In the genomic region with DNA sequence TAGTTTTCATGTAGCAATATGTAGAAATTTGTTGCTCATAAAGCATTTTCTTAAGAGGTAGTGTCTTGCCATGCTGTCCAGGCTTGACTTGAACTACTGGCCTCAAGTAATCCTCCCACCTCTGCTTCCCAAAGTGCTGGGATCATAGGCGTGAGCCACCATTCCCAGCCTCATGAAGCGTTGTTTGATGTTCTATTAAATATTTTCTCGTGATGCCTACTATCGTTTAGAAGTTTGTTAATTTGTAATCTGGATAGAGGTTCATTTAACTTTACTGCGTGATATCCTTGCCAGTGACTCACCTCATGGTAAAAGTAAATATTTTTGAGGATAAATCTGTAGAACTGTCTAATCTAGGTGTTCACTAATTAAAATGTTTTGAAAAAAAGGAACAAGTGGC, we compare ENCODE assay signal across 14 cellular contexts.
A peak's percentile ranks its signal among the peaks of the same experiment; 100 is the strongest.
DNase-seq lines count a peak whose midpoint lies in the region; ATAC-seq, FAIRE-seq and TF ChIP-seq lines count a peak whose summit lies in the region.
"Had no signal": no experiment of that assay in that cellular context is flagged by ENCODE, and none has a peak within 500 bp of the region (broad histone marks: within the 10 kb centered on the region; RNA-seq: fewer than 3 reads in every experiment).

No MANE protein-coding gene starts in this region.

- H3K4me2 ChIP-seq in A549 (peak overlapping the region; percentile 29), endothelial cell of umbilical vein (ENCODE audit: insufficient read depth, low read length) (no peak overlapping the region), mesenchymal stem cell (ENCODE audit: low read length, poor library complexity, severe bottlenecking) (no peak overlapping the region)

- TF ChIP-seq EP300 in A549 (IDR thresholded peaks at IDR 0.05) = no peak

- H4K20me1 ChIP-seq in endothelial cell of umbilical vein (replicated peaks; ENCODE audit: control insufficient read depth, extremely low read depth, insufficient read depth, low read length) = no peaks in the 10 kb centered on the region

- no peak overlapping the region for H2AFZ ChIP-seq in endothelial cell of umbilical vein (ENCODE audit: low read depth, low read length)
- no peak overlapping the region for H2AFZ ChIP-seq in mesenchymal stem cell (ENCODE audit: low read depth, low read length)

- no peak overlapping the region for H3K23ac ChIP-seq in mesenchymal stem cell (ENCODE audit: low read length in 2 of 2)

- H3K4me3 Mint-ChIP-seq in activated naive CD4-positive, alpha-beta T cell treated with anti-CD3 and anti-CD28 coated beads, Interleukin-2, amount 10 ng/mL, durations not matched to agents 7 days and 5 days = no peak overlapping the region
- H3K4me3 Mint-ChIP-seq: B cell; CD8-positive, alpha-beta T cell had no signal

- H3K9me3 ChIP-seq in A549 = no peaks in the 10 kb centered on the region
- no peaks in the 10 kb centered on the region for H3K9me3 ChIP-seq in endothelial cell of umbilical vein (replicated peaks; ENCODE audit: control insufficient read depth, insufficient read depth, low read length)
- H3K9me3 ChIP-seq in mesenchymal stem cell (ENCODE audit: control insufficient read depth, low read length) = no peaks in the 10 kb centered on the region

- BruUV-seq in endothelial cell of umbilical vein (replicated peaks; lab: Mats Ljungman, UMichigan) = no TSS peak

- no peak for FAIRE-seq in A549 (lab: Jason Lieb, UNC)
- peak; percentile 42 for FAIRE-seq in endothelial cell of umbilical vein (lab: Jason Lieb, UNC)

- H2BK5ac ChIP-seq in mesenchymal stem cell (ENCODE audit: low read depth, low read length, poor library complexity, severe bottlenecking) = no peak overlapping the region

- no peaks in the 10 kb centered on the region for H3K27me3 ChIP-seq in endothelial cell of umbilical vein (ENCODE audit: control insufficient read depth in 2 of 2, insufficient read depth in 2 of 2, low read length in 2 of 2)
- no peaks in the 10 kb centered on the region for H3K27me3 ChIP-seq in mesenchymal stem cell (ENCODE audit: control insufficient read depth in 1 of 2, insufficient read depth in 1 of 2, low read length in 2 of 2)

- intact Hi-C loops in endothelial cell of umbilical vein (cut with micrococcal nuclease) = loop anchor here (2.0 kb wide), 2 partner anchors 23 to 81 kb away; no protein-coding TSS in a partner anchor

- H4K91ac ChIP-seq in mesenchymal stem cell (ENCODE audit: low read length) = no peak overlapping the region

- TF ChIP-seq POLR2A in A549 (IDR thresholded peaks at IDR 0.05; ENCODE audit: low read length) = no peak
- no peak for TF ChIP-seq POLR2A in endothelial cell of umbilical vein (IDR thresholded peaks at IDR 0.05; ENCODE audit: low read depth, low read length)

- no peak for TF ChIP-seq RAD21 in A549 (conservative IDR thresholded peaks at IDR 0.05 in 1 of 2, IDR thresholded peaks at IDR 0.05 in 1 of 2)

- H3K9me3 Mint-ChIP-seq in activated naive CD4-positive, alpha-beta T cell treated with anti-CD3 and anti-CD28 coated beads, Interleukin-2, amount 10 ng/mL, durations not matched to agents 7 days and 5 days = no peaks in the 10 kb centered on the region
- H3K9me3 Mint-ChIP-seq: CD8-positive, alpha-beta T cell had no signal

- WGBS in A549 (ENCODE audit: missing lambda C conversion rate) = 10% methylated on average over 5 of the region's 5 CpGs
- WGBS in mesenchymal stem cell = 97% methylated on average over 5 of the region's 5 CpGs

- no peaks in the 10 kb centered on the region for H3K9me1 ChIP-seq in endothelial cell of umbilical vein (replicated peaks; ENCODE audit: control insufficient read depth, extremely low read depth, insufficient read depth, low read length)

- H4K8ac ChIP-seq in mesenchymal stem cell (ENCODE audit: low read length) = no peak overlapping the region

- POLR2A ChIA-PET in A549 (lab: Yijun Ruan, JAX) = no interaction called here
- POLR2A ChIA-PET in endothelial cell of umbilical vein (lab: Charles Lee) = no interaction called here

- no peaks in the 10 kb centered on the region for H3K79me2 ChIP-seq in endothelial cell of umbilical vein (ENCODE audit: control insufficient read depth, insufficient read depth, low read length)

- no peak for ATAC-seq in A549
- no peak for ATAC-seq in GM21423 (IDR thresholded peaks at IDR 0.05; ENCODE audit: unreplicated experiment)
- ATAC-seq: CD8-positive, alpha-beta T cell had no signal

- H3K27ac ChIP-seq in A549 = peak overlapping the region; percentile 42 to 59
- no peak overlapping the region for H3K27ac ChIP-seq in endothelial cell of umbilical vein (ENCODE audit: insufficient read depth, low read depth, low read length)
- peak overlapping the region; percentile 80 for H3K27ac ChIP-seq in mesenchymal stem cell (ENCODE audit: low read length, poor library complexity, severe bottlenecking)

- dilution Hi-C loops in endothelial cell of umbilical vein (cut with MboI; ENCODE audit: extremely low pct_ligation_motif_present, low sequenced_read_pairs) = no loop called here

- CTCF ChIA-PET in A549 (lab: Yijun Ruan, JAX) (interaction anchor here (1.3 to 3.9 kb wide), 2 partner anchors 10 to 16 kb away, joined by 4 to 16 read pairs; no protein-coding TSS in a partner anchor), endothelial cell of umbilical vein (lab: Charles Lee) (no interaction called here)
- CTCF ChIA-PET in activated naive CD4-positive, alpha-beta T cell treated with anti-CD3 and anti-CD28 coated beads, Interleukin-2, amount 10 ng/mL, durations not matched to agents 7 days and 5 days (lab: Charles Lee) = interaction anchor here (1.3 kb wide), 1 partner anchor 10 kb away, joined by 3 read pairs; no protein-coding TSS in a partner anchor

- H3K27ac Mint-ChIP-seq in activated naive CD4-positive, alpha-beta T cell treated with anti-CD3 and anti-CD28 coated beads, Interleukin-2, amount 10 ng/mL, durations not matched to agents 7 days and 5 days = no peak overlapping the region
- H3K27ac Mint-ChIP-seq: B cell; CD8-positive, alpha-beta T cell had no signal

- DNase-seq in A549 (ENCODE audit: low read depth in 1 of 2, low spot score in 1 of 2) = peak in 1 of 2 experiments; percentile 35
- peak; percentile 26 for DNase-seq in HK-2 (ENCODE audit: unreplicated experiment)
- DNase-seq in endothelial cell of umbilical vein (ENCODE audit: low read depth, low spot score) = no peak
- no peak for DNase-seq in mesenchymal stem cell
- no peak for DNase-seq in activated naive CD4-positive, alpha-beta T cell treated with anti-CD3 and anti-CD28 coated beads, Interleukin-2, amount 10 ng/mL, durations not matched to agents 7 days and 5 days
- no peak for DNase-seq in activated CD4-positive, alpha-beta T cell treated with anti-CD3 and anti-CD28 coated beads, Interleukin-2, amount 50 U/mL, for 4 hours
- no peak for DNase-seq in amniotic stem cell (lab: John Stamatoyannopoulos, UW)
- DNase-seq: CD8-positive, alpha-beta T cell; Karpas-422; MM.1S; NCI-H1105; NCI-H187 had no signal

- H3K4me1 Mint-ChIP-seq in activated naive CD4-positive, alpha-beta T cell treated with anti-CD3 and anti-CD28 coated beads, Interleukin-2, amount 10 ng/mL, durations not matched to agents 7 days and 5 days = no peaks in the 10 kb centered on the region
- H3K4me1 Mint-ChIP-seq: B cell had no signal

- H2AK5ac ChIP-seq in mesenchymal stem cell (ENCODE audit: low read length, severe bottlenecking) = no peak overlapping the region

- H3K36me3 ChIP-seq in endothelial cell of umbilical vein (ENCODE audit: control insufficient read depth in 2 of 2, extremely low read depth in 1 of 2, insufficient read depth in 2 of 2, low read length in 2 of 2) = no peaks in the 10 kb centered on the region
- peaks cover 7 to 71% of the 10 kb centered on the region in 2 experiments for H3K36me3 ChIP-seq in mesenchymal stem cell (ENCODE audit: control insufficient read depth in 1 of 2, insufficient read depth in 2 of 2, low read depth in 1 of 2, low read length in 2 of 2)

- H3K14ac ChIP-seq in mesenchymal stem cell (ENCODE audit: low read length in 2 of 2) = no peak overlapping the region

- H3K4me3 ChIP-seq in A549 (no peak overlapping the region), endothelial cell of umbilical vein (replicated peaks in 1 of 3; ENCODE audit: insufficient read depth in 1 of 3, low read depth in 1 of 3, low read length in 3 of 3) (no peak overlapping the region), mesenchymal stem cell (ENCODE audit: insufficient read depth in 1 of 2, low read depth in 1 of 2, low read length in 2 of 2) (no peak overlapping the region)

- H2BK15ac ChIP-seq in mesenchymal stem cell (ENCODE audit: low read depth, poor library complexity, severe bottlenecking) = no peak overlapping the region

- H3K79me1 ChIP-seq in mesenchymal stem cell (replicated peaks; ENCODE audit: low read length, poor library complexity, severe bottlenecking) = peaks cover 7% of the 10 kb centered on the region

- H3K18ac ChIP-seq in mesenchymal stem cell (ENCODE audit: low read depth in 1 of 2, low read length in 2 of 2) = no peak overlapping the region

- TF ChIP-seq CTCF in A549 (IDR thresholded peaks at IDR 0.05) = no peak
- no peak for TF ChIP-seq CTCF in endothelial cell of umbilical vein (IDR thresholded peaks at IDR 0.05; ENCODE audit: extremely low read depth in 1 of 2, insufficient read depth in 1 of 2, low read depth in 1 of 2, low read length in 2 of 2)

- H3K4me1 ChIP-seq in A549 (peaks cover 40% of the 10 kb centered on the region), endothelial cell of umbilical vein (ENCODE audit: control insufficient read depth, extremely low read depth, insufficient read depth, low read length) (peaks cover 18% of the 10 kb centered on the region), mesenchymal stem cell (ENCODE audit: control insufficient read depth, insufficient read depth, low read depth, low read length) (peaks cover 4% of the 10 kb centered on the region)

- no peak overlapping the region for H2BK120ac ChIP-seq in mesenchymal stem cell (ENCODE audit: low read depth, low read length)

- no peak overlapping the region for H3K4ac ChIP-seq in mesenchymal stem cell (ENCODE audit: low read depth in 1 of 2, low read length in 2 of 2)

- no peak overlapping the region for H3K9ac ChIP-seq in endothelial cell of umbilical vein (replicated peaks; ENCODE audit: extremely low read depth, insufficient read depth, low read length)
- H3K9ac ChIP-seq in mesenchymal stem cell (ENCODE audit: low read length) = peak overlapping the region; percentile 81

- no peaks in the 10 kb centered on the region for H3K27me3 Mint-ChIP-seq in activated naive CD4-positive, alpha-beta T cell treated with anti-CD3 and anti-CD28 coated beads, Interleukin-2, amount 10 ng/mL, durations not matched to agents 7 days and 5 days
- H3K27me3 Mint-ChIP-seq: B cell had no signal

- H3K36me3 Mint-ChIP-seq in activated naive CD4-positive, alpha-beta T cell treated with anti-CD3 and anti-CD28 coated beads, Interleukin-2, amount 10 ng/mL, durations not matched to agents 7 days and 5 days = no peaks in the 10 kb centered on the region
- H3K36me3 Mint-ChIP-seq: CD8-positive, alpha-beta T cell had no signal

- H2BK12ac ChIP-seq in mesenchymal stem cell (ENCODE audit: low read length in 2 of 2) = peak overlapping the region in 1 of 2 experiments; percentile 77

TF ChIP-seq in A549, 52 proteins besides CTCF, POLR2A, EP300 and RAD21:
- no peak for TF ChIP-seq BHLHE40 (IDR thresholded peaks at IDR 0.05; ENCODE audit: low read depth, low read length)

TF ChIP-seq in endothelial cell of umbilical vein, 7 proteins besides CTCF, POLR2A, EP300 and RAD21 (continues in another document):
- TF ChIP-seq MYC (IDR thresholded peaks at IDR 0.05; ENCODE audit: low read depth, low read length) = no peak
- no peak for TF ChIP-seq JUN (IDR thresholded peaks at IDR 0.05; ENCODE audit: borderline replicate concordance, insufficient read depth, insufficient read length, low read depth)
